23 cellular contexts compared by ENCODE assay signal in the genomic region with DNA sequence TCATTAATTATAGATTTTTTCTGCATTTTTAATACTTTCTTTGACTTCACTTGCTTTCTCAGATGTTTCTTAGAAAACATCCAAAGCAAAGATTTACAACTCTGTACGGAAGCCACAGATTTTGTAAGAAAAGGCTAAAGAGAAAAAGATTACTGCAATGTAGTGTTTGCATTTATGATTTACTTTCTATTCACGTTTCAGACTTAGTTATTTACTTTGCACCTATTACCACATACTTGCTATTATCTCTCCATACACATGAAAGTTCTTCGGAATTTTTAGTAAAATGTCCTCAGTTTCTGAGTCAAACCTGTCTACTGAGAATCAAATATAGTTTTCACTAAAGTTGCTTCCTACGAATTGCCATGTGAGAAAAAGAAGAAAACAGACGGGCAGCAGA. TPM values are rescaled to one million over a fixed set of nuclear protein-coding genes. Genes with fewer than 3 reads are reported as not detected.
DNase-seq lines count a peak whose midpoint lies in the region; ATAC-seq, FAIRE-seq and TF ChIP-seq lines count a peak whose summit lies in the region.
"Had no signal": no experiment of that assay in that cellular context is flagged by ENCODE, and none has a peak within 500 bp of the region (broad histone marks: within the 10 kb centered on the region; RNA-seq: fewer than 3 reads in every experiment).

No MANE protein-coding gene starts in this region.

- TF ChIP-seq POLR2A in HepG2 (IDR thresholded peaks at IDR 0.05; ENCODE audit: insufficient read depth in 1 of 2, low read depth in 2 of 2, low read length in 2 of 2) = no peak
- TF ChIP-seq POLR2A in right lobe of liver (IDR thresholded peaks at IDR 0.05) = no peak

- H3K4me3 Mint-ChIP-seq in GM23338 (no peak overlapping the region), WTC11 (no peak overlapping the region)
- H3K4me3 Mint-ChIP-seq: CD14-positive monocyte; CD4-positive, alpha-beta memory T cell; CD4-positive, CD25-positive, alpha-beta regulatory T cell; CD8-positive, alpha-beta memory T cell had no signal

- no peak overlapping the region for H3K27ac ChIP-seq in HepG2 (ENCODE audit: extremely low read length, insufficient read depth, low read length)
- H3K27ac ChIP-seq in right lobe of liver = no peak overlapping the region
- 0 out of 2 replicates have a peak overlapping the region, but pooled peaks have one; percentile 14 for H3K27ac ChIP-seq in GM23338 (ENCODE audit: low read depth)
- H3K27ac ChIP-seq: 22Rv1, BLaER1 had no signal

- POLR2A ChIA-PET in HepG2 (lab: Yijun Ruan, JAX) (no interaction called here), WTC11 (lab: Charles Lee) (no interaction called here)

- H3K36me3 Mint-ChIP-seq in GM23338 (ENCODE audit: low read depth) (peaks cover 17% of the 10 kb centered on the region), WTC11 (peaks cover 26% of the 10 kb centered on the region)

- peaks cover 24% of the 10 kb centered on the region for H3K4me1 ChIP-seq in HepG2 (ENCODE audit: insufficient read depth, low read length)
- H3K4me1 ChIP-seq in right lobe of liver = no peaks in the 10 kb centered on the region
- no peaks in the 10 kb centered on the region for H3K4me1 ChIP-seq in GM23338 (ENCODE audit: insufficient read depth)
- H3K4me1 ChIP-seq: BE2C, BLaER1 had no signal

- no peaks in the 10 kb centered on the region for H3K79me2 ChIP-seq in HepG2 (ENCODE audit: insufficient read depth, low read length)
- H3K79me2 ChIP-seq in GM23338 (replicated peaks; ENCODE audit: insufficient read depth) = no peaks in the 10 kb centered on the region

- H3F3A ChIP-seq in GM23338 (replicated peaks; ENCODE audit: low read depth) = no peaks in the 10 kb centered on the region

- H3K9me3 ChIP-seq in HepG2 (ENCODE audit: low read length) (peaks cover 10% of the 10 kb centered on the region; the same call in 1 of the 2 replicates), right lobe of liver (no peaks in the 10 kb centered on the region)
- H3K9me3 ChIP-seq: BE2C had no signal

- H3K4me3 ChIP-seq in HepG2 (replicated peaks in 1 of 3; ENCODE audit: insufficient read depth in 1 of 3, low read depth in 2 of 3, low read length in 3 of 3) (no peak overlapping the region), right lobe of liver (no peak overlapping the region), GM23338 (no peak overlapping the region)
- H3K4me3 ChIP-seq: BLaER1 had no signal

- in situ Hi-C loops in HepG2 (cut with HindIII; ENCODE audit: extremely low pct_ligation_motif_present, low pct_unique_long_range_greater_than_20kb) = no loop called here

- TF ChIP-seq EP300 in HepG2 (IDR thresholded peaks at IDR 0.05; ENCODE audit: low read depth in 2 of 2, low read length in 2 of 2) (peak in 1 of 2 experiments; percentile 48; a peak in 1 of 4 replicates), HepG2 (CRISPR knock-in tag; IDR thresholded peaks at IDR 0.05; ENCODE audit: borderline replicate concordance) (no peak)

- no peaks in the 10 kb centered on the region for H3K27me3 ChIP-seq in HepG2 (ENCODE audit: control insufficient read depth in 1 of 2, insufficient read depth in 2 of 2, low read length in 2 of 2)
- H3K27me3 ChIP-seq in right lobe of liver = no peaks in the 10 kb centered on the region
- H3K27me3 ChIP-seq in GM23338 (ENCODE audit: insufficient read depth) = no peaks in the 10 kb centered on the region
- H3K27me3 ChIP-seq: BE2C, BLaER1 had no signal

- CTCF ChIA-PET in HepG2 (lab: Yijun Ruan, JAX; ENCODE audit: low intra/inter-chr PET ratio, low total read pairs) (no interaction called here), WTC11 (lab: Charles Lee) (no interaction called here)

- TF ChIP-seq RAD21 in HepG2 (CRISPR knock-in tag; IDR thresholded peaks at IDR 0.05) = no peak

- peak overlapping the region; percentile 6 for H3K4me2 ChIP-seq in HepG2 (ENCODE audit: low read depth, low read length)
- H3K4me2 ChIP-seq in GM23338 = no peak overlapping the region
- H3K4me2 ChIP-seq: BLaER1 had no signal

- DNase-seq in HepG2 (ENCODE audit: low spot score) (peak; percentile 52), right lobe of liver (no peak), GM23338 (ENCODE audit: low spot score) (no peak), WTC11 (ENCODE audit: low spot score) (no peak), retina (no peak)
- DNase-seq: ACHN; BE2C; C1 segment of cervical spinal cord; Calu3; CD4-positive, alpha-beta memory T cell; CD4-positive, CD25-positive, alpha-beta regulatory T cell; CD8-positive, alpha-beta memory T cell; COR-L47; DMS79 treated with DMSO at 0.1 percent for 48 hours; GF-D8 had no signal

- BruUV-seq in HepG2 (replicated peaks; lab: Mats Ljungman, UMichigan) = no TSS peak

- no peaks in the 10 kb centered on the region for H3K36me3 ChIP-seq in HepG2 (replicated peaks in 1 of 2; ENCODE audit: control insufficient read depth in 1 of 2, insufficient read depth in 2 of 2, low read length in 2 of 2)
- H3K36me3 ChIP-seq in right lobe of liver = no peaks in the 10 kb centered on the region
- H3K36me3 ChIP-seq in GM23338 (ENCODE audit: insufficient read depth) = peaks cover 2% of the 10 kb centered on the region
- H3K36me3 ChIP-seq: BE2C, BLaER1 had no signal

- H4K20me1 ChIP-seq in HepG2 (ENCODE audit: insufficient read depth, low read length) (no peaks in the 10 kb centered on the region), GM23338 (replicated peaks; ENCODE audit: insufficient read depth) (no peaks in the 10 kb centered on the region)
- H4K20me1 ChIP-seq: BLaER1 had no signal

- H3K4me1 Mint-ChIP-seq in GM23338 (peaks cover 8% of the 10 kb centered on the region; the same call in 1 of the 3 replicates), WTC11 (peaks cover 20% of the 10 kb centered on the region)

- whole genome bisulfite sequencing in HepG2 (ENCODE audit: low lambda C conversion rate) = 5% methylated on average over 5 of the region's 5 CpGs
- 31% methylated on average over 5 of the region's 5 CpGs for WGBS in right lobe of liver (ENCODE audit: insufficient coverage, low coverage, low lambda C conversion rate, missing lambda C conversion rate)

- H2AFZ ChIP-seq in HepG2 (ENCODE audit: low read length) (no peak overlapping the region), GM23338 (no peak overlapping the region)

- ATAC-seq in HepG2 = peak; percentile 66
- no peak for ATAC-seq in right lobe of liver
- no peak for ATAC-seq in GM23338
- no peak for ATAC-seq in WTC11
- ATAC-seq in GM21576 (IDR thresholded peaks at IDR 0.05; ENCODE audit: unreplicated experiment) = no peak

- TF ChIP-seq CTCF in HepG2 (CRISPR knock-in tag; IDR thresholded peaks at IDR 0.05) (no peak), right lobe of liver (IDR thresholded peaks at IDR 0.05) (no peak), GM23338 (conservative IDR thresholded peaks at IDR 0.05; ENCODE audit: low read depth in 2 of 2) (no peak), WTC11 (IDR thresholded peaks at IDR 0.05) (no peak)

- no peaks in the 10 kb centered on the region for H3K27me3 Mint-ChIP-seq in GM23338 (ENCODE audit: insufficient read depth, low read depth, poor library complexity)
- no peaks in the 10 kb centered on the region for H3K27me3 Mint-ChIP-seq in WTC11 (ENCODE audit: low read depth)
- H3K27me3 Mint-ChIP-seq: CD4-positive, alpha-beta memory T cell; CD4-positive, CD25-positive, alpha-beta regulatory T cell; CD8-positive, alpha-beta memory T cell had no signal

- FAIRE-seq in HepG2 (lab: Jason Lieb, UNC) = peak; percentile 56
- FAIRE-seq: D721Med, G401.6, GM12891, GM19239 had no signal

- H3K9me3 Mint-ChIP-seq in GM23338 (peaks cover 28% of the 10 kb centered on the region), WTC11 (peaks cover 33% of the 10 kb centered on the region)

- no peak overlapping the region for H3K9ac ChIP-seq in HepG2 (ENCODE audit: insufficient read depth, low read depth, low read length)
- H3K9ac ChIP-seq: BLaER1 had no signal

- H3K27ac Mint-ChIP-seq in GM23338 (no peak overlapping the region), WTC11 (peak overlapping the region; percentile 62; the same call in 1 of the 2 replicates)
- H3K27ac Mint-ChIP-seq: CD14-positive monocyte; CD4-positive, alpha-beta memory T cell had no signal

- H3K9me2 ChIP-seq in GM23338 (ENCODE audit: insufficient read depth) = no peaks in the 10 kb centered on the region

- intact Hi-C loops in HepG2 (cut with micrococcal nuclease; ENCODE audit: unreplicated experiment) (no loop called here), right lobe of liver (cut with DNase I) (no loop called here)

TF ChIP-seq in HepG2, 621 proteins besides CTCF, POLR2A, EP300 and RAD21 (continues in another document):
- peak; percentile 35; the same call in 1 of the 2 replicates for TF ChIP-seq RCOR2 (CRISPR knock-in tag; IDR thresholded peaks at IDR 0.05)

TF ChIP-seq in GM23338, 12 proteins besides CTCF, POLR2A, EP300 and RAD21 (continues in another document):
- TF ChIP-seq STAT1 (IDR thresholded peaks at IDR 0.05; ENCODE audit: unreplicated experiment) = no peak

TF ChIP-seq in WTC11, 78 proteins besides CTCF, POLR2A, EP300 and RAD21 (continues in another document):
- TF ChIP-seq PRRX2 (CRISPR knock-in tag; IDR thresholded peaks at IDR 0.05) (no peak), ZNF671 (CRISPR knock-in tag; IDR thresholded peaks at IDR 0.05) (no peak)

RNA-seq across cellular contexts. Expression of gene PHACTR2, which starts 22.2 kb away (rescaled TPM):
- 28.2 and 39.1 TPM in 2 replicates for total RNA-seq in HepG2 (2016; rRNA removed; fragmentation: Illumina TruSeq; extraction: Trizol)
- 14.4 and 16.0 TPM in 2 replicates for total RNA-seq in HepG2 (2016; cell fraction: cytosol; rRNA removed; fragmentation: Illumina TruSeq; extraction: Trizol; ENCODE audit: low read depth)
- 28.7 and 34.3 TPM in 2 replicates for total RNA-seq in HepG2 (2016; cell fraction: insoluble cytoplasmic fraction; rRNA removed; fragmentation: Illumina TruSeq; extraction: Trizol)
- 29.1 and 31.7 TPM in 2 replicates for total RNA-seq in HepG2 (2016; cell fraction: membrane; rRNA removed; fragmentation: Illumina TruSeq; extraction: Trizol)
- total RNA-seq in HepG2 (2016; cell fraction: nucleus; rRNA removed; fragmentation: Illumina TruSeq; extraction: Trizol) = 27.6 and 29.4 TPM in 2 replicates
- 8.4 and 11.3 TPM in 2 replicates for polyA plus RNA-seq in HepG2 (2011; rRNA removed)
- polyA plus RNA-seq in HepG2 (2011; cell fraction: cytosol; rRNA removed) = 7.5 and 8.1 TPM in 2 replicates
- polyA plus RNA-seq in HepG2 (2011; cell fraction: nucleus; rRNA removed) = 6.0 and 7.3 TPM in 2 replicates
- 6.6 and 11.5 TPM in 2 replicates for polyA plus RNA-seq in HepG2 (2012)
- polyA plus RNA-seq in HepG2 (2016; cell fraction: cytosol; fragmentation: Illumina TruSeq; extraction: Trizol; ENCODE audit: low read depth) = 8.4 and 10.1 TPM in 2 replicates
- polyA plus RNA-seq in HepG2 (2016; cell fraction: insoluble cytoplasmic fraction; fragmentation: Illumina TruSeq; extraction: Trizol; ENCODE audit: low read depth) = 14.6 and 15.0 TPM in 2 replicates
- 9.6 and 11.2 TPM in 2 replicates for polyA plus RNA-seq in HepG2 (2016; cell fraction: membrane; fragmentation: Illumina TruSeq; extraction: Trizol; ENCODE audit: low read depth)
- 12.7 and 13.6 TPM in 2 replicates for polyA plus RNA-seq in HepG2 (2016; cell fraction: nucleus; fragmentation: Illumina TruSeq; extraction: Trizol; ENCODE audit: insufficient read depth, low read depth)
- polyA minus RNA-seq in HepG2 (2011; rRNA and poly(A)+ RNA removed; ENCODE audit: low replicate concordance) = 13.8 and 29.8 TPM in 2 replicates
- polyA minus RNA-seq in HepG2 (2011; cell fraction: cytosol; rRNA and poly(A)+ RNA removed) = 17.3 and 19.4 TPM in 2 replicates
- polyA minus RNA-seq in HepG2 (2011; cell fraction: nucleus; rRNA and poly(A)+ RNA removed) = 29.9 and 31.0 TPM in 2 replicates
- total RNA-seq in right lobe of liver = 10 to 100 TPM; 14.0 to 62.7 (median 20.9) TPM
- 44.7 and 67.7 TPM in 2 replicates for total RNA-seq in GM23338 (2014; rRNA removed; shearing (Covaris generic))
- 77.4 and 105 TPM in 2 replicates for polyA plus RNA-seq in GM23338 (2016; fragmentation: Nextera tagmentation; extraction: Ambion mirVana)
- 72.6 to 90.5 TPM (median 80.2 TPM) in 3 replicates for total RNA-seq in WTC11 (2021)

Comparison
In these comparisons a context has a peak if more than half of its experiments do, and no peak if none do; other contexts are left out.
1. Of the 50 proteins assayed by ChIP-seq in both HepG2 and WTC11: peak only in HepG2: ATF2 and FOXJ3; only in WTC11: none; in both: none; in neither: 46; mixed calls (peak in some experiments, not most) for 2.